In genomic region chr13:48000559-48001126, GRCh38 we compare ENCODE assay signal across 7 cellular contexts. TPM values are rescaled to one million over a fixed set of nuclear protein-coding genes. Genes with fewer than 3 reads are reported as not detected.
DNase-seq lines count a peak whose midpoint lies in the region; ATAC-seq and TF ChIP-seq lines count a peak whose summit lies in the region.

No MANE protein-coding gene starts in this region.

- peak overlapping the region; percentile 91 for H3K4me3 Mint-ChIP-seq in stimulated activated effector memory CD8-positive, alpha-beta T cell treated with anti-CD3 and anti-CD28 coated beads, Interleukin-12 subunit alpha, Interleukin-12 subunit beta, amount 100 ng/mL, for 72 hours

- no peaks in the 10 kb centered on the region for H3K9me3 Mint-ChIP-seq in stimulated activated effector memory CD8-positive, alpha-beta T cell treated with anti-CD3 and anti-CD28 coated beads, Interleukin-12 subunit alpha, Interleukin-12 subunit beta, amount 100 ng/mL, for 72 hours

- no peaks in the 10 kb centered on the region for H3K9me3 ChIP-seq in iPS-20b (ENCODE audit: insufficient read depth, low read depth, low read length)

- peak overlapping the region; percentile 40 for H3K27ac ChIP-seq in iPS-20b (ENCODE audit: low read length)

- peaks cover 27% of the 10 kb centered on the region for H3K4me1 Mint-ChIP-seq in stimulated activated effector memory CD8-positive, alpha-beta T cell treated with anti-CD3 and anti-CD28 coated beads, Interleukin-12 subunit alpha, Interleukin-12 subunit beta, amount 100 ng/mL, for 72 hours

- peak overlapping the region; percentile 92 for H3K9ac ChIP-seq in iPS-20b (ENCODE audit: low read depth, low read length)

- H3K36me3 Mint-ChIP-seq in stimulated activated effector memory CD8-positive, alpha-beta T cell treated with anti-CD3 and anti-CD28 coated beads, Interleukin-12 subunit alpha, Interleukin-12 subunit beta, amount 100 ng/mL, for 72 hours: peaks cover 32% of the 10 kb centered on the region

- TF ChIP-seq CTCF in GM12865 (IDR thresholded peaks at IDR 0.05; ENCODE audit: insufficient read depth, low read depth, low read length, missing control alignments) (no peak), astrocyte of the cerebellum (IDR thresholded peaks at IDR 0.05; ENCODE audit: low read depth, low read length, missing control alignments) (no peak)

- no peak for DNase-seq in GM12865 (ENCODE audit: low read depth)
- DNase-seq in HuH-7.5 (ENCODE audit: low spot score): peak; percentile 10
- no peak for DNase-seq in astrocyte of the cerebellum (ENCODE audit: low read depth)
- DNase-seq in stimulated activated effector memory CD8-positive, alpha-beta T cell treated with anti-CD3 and anti-CD28 coated beads, Interleukin-12 subunit alpha, Interleukin-12 subunit beta, amount 100 ng/mL, for 72 hours (ENCODE audit: low spot score in 2 of 2): no peak
- DNase-seq in occipital lobe (lab: John Stamatoyannopoulos, UW): no peak

- no peaks in the 10 kb centered on the region for H3K27me3 ChIP-seq in iPS-20b (ENCODE audit: insufficient read depth, low read length)

- in situ Hi-C loops in astrocyte of the cerebellum (cut with HindIII; ENCODE audit: low sequenced_read_pairs): no loop called here

- peak overlapping the region; percentile 93 for H3K27ac Mint-ChIP-seq in stimulated activated effector memory CD8-positive, alpha-beta T cell treated with anti-CD3 and anti-CD28 coated beads, Interleukin-12 subunit alpha, Interleukin-12 subunit beta, amount 100 ng/mL, for 72 hours

- peaks cover 11% of the 10 kb centered on the region; the same call in 1 of the 2 replicates for H3K36me3 ChIP-seq in iPS-20b (ENCODE audit: insufficient read depth, low read depth, low read length)

- peak overlapping the region; percentile 95 for H3K4me3 ChIP-seq in GM12865 (ENCODE audit: low read depth, low read length)
- peak overlapping the region; percentile 99 for H3K4me3 ChIP-seq in astrocyte of the cerebellum (ENCODE audit: low read depth, low read length)
- peak overlapping the region; percentile 89 for H3K4me3 ChIP-seq in iPS-20b (ENCODE audit: low read length)

- peak; percentile 39 for ATAC-seq in GM21526 (IDR thresholded peaks at IDR 0.05; ENCODE audit: low FRiP score, unreplicated experiment)
- peak; percentile 65 for ATAC-seq in stimulated activated effector memory CD8-positive, alpha-beta T cell treated with anti-CD3 and anti-CD28 coated beads, Interleukin-12 subunit alpha, Interleukin-12 subunit beta, amount 100 ng/mL, for 72 hours

- peaks cover 7% of the 10 kb centered on the region for H3K4me1 ChIP-seq in iPS-20b (ENCODE audit: insufficient read depth, low read length)

RNA-seq across cellular contexts. Expression of gene SUCLA2, which starts 0.4 kb away (rescaled TPM):
- total RNA-seq in occipital lobe: 63.3 TPM

RNA-seq across cellular contexts. Expression of gene NUDT15, which starts 36.9 kb away (rescaled TPM):
- total RNA-seq in occipital lobe: 12.0 TPM
